ENCODE assay signal across 13 cellular contexts in genomic region chr1:51520700-51521248, GRCh38. TPM values are rescaled to one million over a fixed set of nuclear protein-coding genes. Genes with fewer than 3 reads are reported as not detected.
DNase-seq lines count a peak whose midpoint lies in the region; ATAC-seq, FAIRE-seq and TF ChIP-seq lines count a peak whose summit lies in the region.
"Had no signal": no experiment of that assay in that cellular context is flagged by ENCODE, and none has a peak within 500 bp of the region (broad histone marks: within the 10 kb centered on the region; RNA-seq: fewer than 3 reads in every experiment).

No MANE protein-coding gene starts in this region.

- peak overlapping the region; percentile 39 for H3K27ac Mint-ChIP-seq in T-helper 17 cell

- no peaks in the 10 kb centered on the region for H3K27me3 Mint-ChIP-seq in T-helper 17 cell
- H3K27me3 Mint-ChIP-seq: activated CD4-positive, alpha-beta T cell treated with anti-CD3 and anti-CD28 coated beads for 36 hours had no signal

- H3K9ac ChIP-seq in endothelial cell of umbilical vein (replicated peaks; ENCODE audit: extremely low read depth, insufficient read depth, low read length), result no peak overlapping the region

- H3K27ac ChIP-seq in endothelial cell of umbilical vein (ENCODE audit: insufficient read depth, low read depth, low read length), result no peak overlapping the region
- peak overlapping the region; percentile 23 to 99 (median 94) for H3K27ac ChIP-seq in spleen
- H3K27ac ChIP-seq in gastroesophageal sphincter, result no peak overlapping the region

- H3K4me1 ChIP-seq in endothelial cell of umbilical vein (ENCODE audit: control insufficient read depth, extremely low read depth, insufficient read depth, low read length) (peaks cover 24% of the 10 kb centered on the region), spleen (peaks cover 28 to 57% (median 44%) of the 10 kb centered on the region in 6 donors), gastroesophageal sphincter (peaks cover 6 to 26% (median 11%) of the 10 kb centered on the region in 3 donors)

- no TSS peak for BruUV-seq in endothelial cell of umbilical vein (replicated peaks; lab: Mats Ljungman, UMichigan)

- H3K4me2 ChIP-seq in endothelial cell of umbilical vein (ENCODE audit: insufficient read depth, low read length), result no peak overlapping the region

- no peaks in the 10 kb centered on the region for H3K9me1 ChIP-seq in endothelial cell of umbilical vein (replicated peaks; ENCODE audit: control insufficient read depth, extremely low read depth, insufficient read depth, low read length)

- WGBS in spleen, 5 donors, result 3 to 15% (median 6%) methylated on average over 3 of the region's 3 CpGs
- 80 to 81% methylated on average over 3 of the region's 3 CpGs for WGBS in gastroesophageal sphincter (ENCODE audit: low coverage in 1 of 2), 2 donors

- dilution Hi-C loops in endothelial cell of umbilical vein (cut with MboI; ENCODE audit: extremely low pct_ligation_motif_present, low sequenced_read_pairs), result no loop called here

- H3K4me3 Mint-ChIP-seq in T-helper 17 cell, result no peak overlapping the region

- peaks cover 27% of the 10 kb centered on the region for H3K79me2 ChIP-seq in endothelial cell of umbilical vein (ENCODE audit: control insufficient read depth, insufficient read depth, low read length)

- ATAC-seq in T-helper 17 cell (no peak), GM18873 (IDR thresholded peaks at IDR 0.05; ENCODE audit: low FRiP score, unreplicated experiment) (no peak), gastroesophageal sphincter (no peak)
- ATAC-seq: activated CD4-positive, alpha-beta T cell treated with anti-CD3 and anti-CD28 coated beads for 36 hours had no signal

- H4K20me1 ChIP-seq in endothelial cell of umbilical vein (replicated peaks; ENCODE audit: control insufficient read depth, extremely low read depth, insufficient read depth, low read length), result peaks cover 5% of the 10 kb centered on the region

- H3K27me3 ChIP-seq in endothelial cell of umbilical vein (ENCODE audit: control insufficient read depth in 2 of 2, insufficient read depth in 2 of 2, low read length in 2 of 2) (no peaks in the 10 kb centered on the region), spleen (replicated peaks in 1 of 7) (no peaks in the 10 kb centered on the region), gastroesophageal sphincter (no peaks in the 10 kb centered on the region)

- H3K4me3 ChIP-seq in endothelial cell of umbilical vein (replicated peaks in 1 of 3; ENCODE audit: insufficient read depth in 1 of 3, low read depth in 1 of 3, low read length in 3 of 3) (no peak overlapping the region), spleen (no peak overlapping the region), gastroesophageal sphincter (no peak overlapping the region)
- H3K4me3 ChIP-seq: skin epidermis had no signal

- no peak for TF ChIP-seq CTCF in endothelial cell of umbilical vein (IDR thresholded peaks at IDR 0.05; ENCODE audit: extremely low read depth in 1 of 2, insufficient read depth in 1 of 2, low read depth in 1 of 2, low read length in 2 of 2)
- TF ChIP-seq CTCF in spleen (IDR thresholded peaks at IDR 0.05 in 8 of 11, conservative IDR thresholded peaks at IDR 0.05 in 3 of 11), result no peak
- TF ChIP-seq CTCF in gastroesophageal sphincter (IDR thresholded peaks at IDR 0.05), result no peak

- TF ChIP-seq EP300 in gastroesophageal sphincter (IDR thresholded peaks at IDR 0.05), result no peak

- POLR2A ChIA-PET in endothelial cell of umbilical vein (lab: Charles Lee), result interaction anchor here (0.5 kb wide), 1 partner anchor 263 kb away, joined by 5 read pairs; no protein-coding TSS in a partner anchor

- peaks cover 6% of the 10 kb centered on the region for H3K36me3 Mint-ChIP-seq in T-helper 17 cell (ENCODE audit: low read depth)

- no peak for DNase-seq in GM19239 (ENCODE audit: insufficient read length, low spot score)
- DNase-seq in T-helper 17 cell, result no peak
- DNase-seq in endothelial cell of umbilical vein (ENCODE audit: low read depth, low spot score), result peak; percentile 47
- DNase-seq in spleen, result no peak
- DNase-seq in stimulated activated naive CD4-positive, alpha-beta T cell treated with Interleukin-2 at 50 U/mL for 16 hours (lab: John Stamatoyannopoulos, UW), result no peak
- no peak for DNase-seq in epidermal melanocyte (ENCODE audit: insufficient read length, low spot score)
- DNase-seq: activated CD4-positive, alpha-beta T cell treated with anti-CD3 and anti-CD28 coated beads for 36 hours; NCI-H345 had no signal

- no peak overlapping the region for H2AFZ ChIP-seq in endothelial cell of umbilical vein (ENCODE audit: low read depth, low read length)

- intact Hi-C loops in endothelial cell of umbilical vein (cut with micrococcal nuclease) (no loop called here), spleen (cut with DNase I; ENCODE audit: low total_unique reads) (no loop called here)

- TF ChIP-seq POLR2A in endothelial cell of umbilical vein (IDR thresholded peaks at IDR 0.05; ENCODE audit: low read depth, low read length), result no peak
- TF ChIP-seq POLR2A in spleen (IDR thresholded peaks at IDR 0.05), result no peak
- no peak for TF ChIP-seq POLR2A in gastroesophageal sphincter (IDR thresholded peaks at IDR 0.05)

- H3K36me3 ChIP-seq in endothelial cell of umbilical vein (ENCODE audit: control insufficient read depth in 2 of 2, extremely low read depth in 1 of 2, insufficient read depth in 2 of 2, low read length in 2 of 2), result no peaks in the 10 kb centered on the region
- no peaks in the 10 kb centered on the region for H3K36me3 ChIP-seq in spleen
- no peaks in the 10 kb centered on the region for H3K36me3 ChIP-seq in gastroesophageal sphincter

- FAIRE-seq in GM19239 (lab: Jason Lieb, UNC) (peak; percentile 80), endothelial cell of umbilical vein (lab: Jason Lieb, UNC) (no peak)
- FAIRE-seq: D721Med, endometrium had no signal

- peaks cover 30% of the 10 kb centered on the region for H3K4me1 Mint-ChIP-seq in T-helper 17 cell

- CTCF ChIA-PET in endothelial cell of umbilical vein (lab: Charles Lee), result interaction anchor here (0.8 to 3.5 kb wide), 4 partner anchors 8 to 224 kb away, joined by 3 to 18 read pairs (median 3); no protein-coding TSS in a partner anchor

- no peaks in the 10 kb centered on the region for H3K9me3 ChIP-seq in T-helper 17 cell (ENCODE audit: control insufficient read depth, low read length, poor library complexity, severe bottlenecking)
- no peaks in the 10 kb centered on the region for H3K9me3 ChIP-seq in endothelial cell of umbilical vein (replicated peaks; ENCODE audit: control insufficient read depth, insufficient read depth, low read length)
- no peaks in the 10 kb centered on the region for H3K9me3 ChIP-seq in spleen
- H3K9me3 ChIP-seq in gastroesophageal sphincter, result no peaks in the 10 kb centered on the region

TF ChIP-seq in endothelial cell of umbilical vein, 7 proteins besides CTCF, POLR2A, EP300 and RAD21:
- TF ChIP-seq JUN (IDR thresholded peaks at IDR 0.05; ENCODE audit: borderline replicate concordance, insufficient read depth, insufficient read length, low read depth), result peak; percentile 31
- TF ChIP-seq MYC (IDR thresholded peaks at IDR 0.05; ENCODE audit: low read depth, low read length), result no peak

RNA-seq across cellular contexts. Expression of gene EPS15, which starts 1.7 kb away (rescaled TPM):
- total RNA-seq in T-helper 17 cell, result 10 to 100 TPM; 88.2 to 98.8 TPM
- 44.8 and 52.4 TPM in 2 replicates for total RNA-seq in endothelial cell of umbilical vein
- polyA plus RNA-seq in endothelial cell of umbilical vein, result 10.7 and 15.4 TPM in 2 replicates
- 17.2 and 18.5 TPM in 2 replicates for polyA plus RNA-seq in endothelial cell of umbilical vein (2011; cell fraction: cytosol; rRNA removed)
- polyA plus RNA-seq in endothelial cell of umbilical vein (2011; cell fraction: nucleus; rRNA removed), result 29.9 and 42.8 TPM in 2 replicates
- polyA plus RNA-seq in endothelial cell of umbilical vein (2012), result 26.0 and 30.8 TPM in 2 replicates
- polyA minus RNA-seq in endothelial cell of umbilical vein, result 39.4 and 47.1 TPM in 2 replicates
- polyA minus RNA-seq in endothelial cell of umbilical vein (2011; cell fraction: cytosol; rRNA and poly(A)+ RNA removed), result 22.6 TPM
- 45.9 and 72.6 TPM in 2 replicates for polyA minus RNA-seq in endothelial cell of umbilical vein (2011; cell fraction: nucleus; rRNA and poly(A)+ RNA removed)
- total RNA-seq in spleen, result 100 to 1,000 TPM in 6 of 7 donors, 10 to 100 TPM in 1; 94.4 to 142 (median 132) TPM
- 10 to 100 TPM; 24.2 to 31.3 (median 26.3) TPM for polyA plus RNA-seq in spleen
- 100 to 1,000 TPM in 1 of 4 donors, 10 to 100 TPM in 3; 53.5 to 106 (median 74.2) TPM for total RNA-seq in gastroesophageal sphincter

Comparison
In these comparisons a context has a peak if more than half of its experiments do, and no peak if none do; other contexts are left out.
1. H3K27ac ChIP-seq: peak in spleen (8 of 8); none in endothelial cell of umbilical vein (single experiment) and gastroesophageal sphincter (0 of 4).